ENCODE assay signal across 1 cellular context in genomic region chr18:75205760-75206109, GRCh38.
TF ChIP-seq lines count a peak whose summit lies in the region.

No MANE protein-coding gene starts in this region.

TF ChIP-seq in K562, 482 proteins besides CTCF, POLR2A, EP300 and RAD21 (continues in another document):
- TF ChIP-seq, protein P1, sequence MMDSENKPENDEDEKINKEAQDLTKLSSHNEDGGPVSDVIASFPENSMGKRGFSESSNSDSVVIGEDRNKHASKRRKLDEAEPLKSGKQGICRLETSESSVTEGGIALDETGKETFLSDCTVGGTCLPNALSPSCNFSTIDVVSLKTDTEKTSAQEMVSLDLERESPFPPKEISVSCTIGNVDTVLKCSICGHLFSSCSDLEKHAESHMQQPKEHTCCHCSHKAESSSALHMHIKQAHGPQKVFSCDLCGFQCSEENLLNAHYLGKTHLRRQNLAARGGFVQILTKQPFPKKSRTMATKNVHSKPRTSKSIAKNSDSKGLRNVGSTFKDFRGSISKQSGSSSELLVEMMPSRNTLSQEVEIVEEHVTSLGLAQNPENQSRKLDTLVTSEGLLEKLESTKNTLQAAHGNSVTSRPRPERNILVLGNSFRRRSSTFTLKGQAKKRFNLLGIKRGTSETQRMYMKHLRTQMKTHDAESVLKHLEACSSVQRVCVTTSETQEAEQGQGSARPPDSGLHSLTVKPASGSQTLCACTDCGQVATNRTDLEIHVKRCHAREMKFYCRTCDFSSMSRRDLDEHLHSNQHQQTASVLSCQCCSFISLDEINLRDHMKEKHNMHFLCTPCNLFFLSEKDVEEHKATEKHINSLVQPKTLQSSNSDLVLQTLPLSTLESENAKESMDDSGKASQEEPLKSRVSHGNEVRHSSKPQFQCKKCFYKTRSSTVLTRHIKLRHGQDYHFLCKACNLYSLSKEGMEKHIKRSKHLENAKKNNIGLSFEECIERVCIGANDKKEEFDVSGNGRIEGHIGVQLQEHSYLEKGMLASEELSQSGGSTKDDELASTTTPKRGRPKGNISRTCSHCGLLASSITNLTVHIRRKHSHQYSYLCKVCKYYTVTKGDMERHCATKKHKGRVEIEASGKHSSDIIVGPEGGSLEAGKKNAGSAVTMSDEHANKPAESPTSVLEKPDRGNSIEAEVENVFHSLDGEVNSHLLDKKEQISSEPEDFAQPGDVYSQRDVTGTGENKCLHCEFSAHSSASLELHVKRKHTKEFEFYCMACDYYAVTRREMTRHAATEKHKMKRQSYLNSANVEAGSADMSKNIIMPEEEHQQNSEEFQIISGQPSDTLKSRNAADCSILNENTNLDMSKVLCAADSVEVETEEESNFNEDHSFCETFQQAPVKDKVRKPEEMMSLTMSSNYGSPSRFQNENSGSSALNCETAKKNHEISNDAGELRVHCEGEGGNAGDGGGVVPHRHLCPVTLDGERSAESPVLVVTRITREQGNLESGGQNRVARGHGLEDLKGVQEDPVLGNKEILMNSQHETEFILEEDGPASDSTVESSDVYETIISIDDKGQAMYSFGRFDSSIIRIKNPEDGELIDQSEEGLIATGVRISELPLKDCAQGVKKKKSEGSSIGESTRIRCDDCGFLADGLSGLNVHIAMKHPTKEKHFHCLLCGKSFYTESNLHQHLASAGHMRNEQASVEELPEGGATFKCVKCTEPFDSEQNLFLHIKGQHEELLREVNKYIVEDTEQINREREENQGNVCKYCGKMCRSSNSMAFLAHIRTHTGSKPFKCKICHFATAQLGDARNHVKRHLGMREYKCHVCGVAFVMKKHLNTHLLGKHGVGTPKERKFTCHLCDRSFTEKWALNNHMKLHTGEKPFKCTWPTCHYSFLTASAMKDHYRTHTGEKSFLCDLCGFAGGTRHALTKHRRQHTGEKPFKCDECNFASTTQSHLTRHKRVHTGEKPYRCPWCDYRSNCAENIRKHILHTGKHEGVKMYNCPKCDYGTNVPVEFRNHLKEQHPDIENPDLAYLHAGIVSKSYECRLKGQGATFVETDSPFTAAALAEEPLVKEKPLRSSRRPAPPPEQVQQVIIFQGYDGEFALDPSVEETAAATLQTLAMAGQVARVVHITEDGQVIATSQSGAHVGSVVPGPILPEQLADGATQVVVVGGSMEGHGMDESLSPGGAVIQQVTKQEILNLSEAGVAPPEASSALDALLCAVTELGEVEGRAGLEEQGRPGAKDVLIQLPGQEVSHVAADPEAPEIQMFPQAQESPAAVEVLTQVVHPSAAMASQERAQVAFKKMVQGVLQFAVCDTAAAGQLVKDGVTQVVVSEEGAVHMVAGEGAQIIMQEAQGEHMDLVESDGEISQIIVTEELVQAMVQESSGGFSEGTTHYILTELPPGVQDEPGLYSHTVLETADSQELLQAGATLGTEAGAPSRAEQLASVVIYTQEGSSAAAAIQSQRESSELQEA (IDR thresholded peaks at IDR 0.05; ENCODE audit: low read depth) = no peak
- TF ChIP-seq ZFP36 (IDR thresholded peaks at IDR 0.05; ENCODE audit: low read depth, low read length, partially characterized antibody) = no peak
- TF ChIP-seq, protein P2, sequence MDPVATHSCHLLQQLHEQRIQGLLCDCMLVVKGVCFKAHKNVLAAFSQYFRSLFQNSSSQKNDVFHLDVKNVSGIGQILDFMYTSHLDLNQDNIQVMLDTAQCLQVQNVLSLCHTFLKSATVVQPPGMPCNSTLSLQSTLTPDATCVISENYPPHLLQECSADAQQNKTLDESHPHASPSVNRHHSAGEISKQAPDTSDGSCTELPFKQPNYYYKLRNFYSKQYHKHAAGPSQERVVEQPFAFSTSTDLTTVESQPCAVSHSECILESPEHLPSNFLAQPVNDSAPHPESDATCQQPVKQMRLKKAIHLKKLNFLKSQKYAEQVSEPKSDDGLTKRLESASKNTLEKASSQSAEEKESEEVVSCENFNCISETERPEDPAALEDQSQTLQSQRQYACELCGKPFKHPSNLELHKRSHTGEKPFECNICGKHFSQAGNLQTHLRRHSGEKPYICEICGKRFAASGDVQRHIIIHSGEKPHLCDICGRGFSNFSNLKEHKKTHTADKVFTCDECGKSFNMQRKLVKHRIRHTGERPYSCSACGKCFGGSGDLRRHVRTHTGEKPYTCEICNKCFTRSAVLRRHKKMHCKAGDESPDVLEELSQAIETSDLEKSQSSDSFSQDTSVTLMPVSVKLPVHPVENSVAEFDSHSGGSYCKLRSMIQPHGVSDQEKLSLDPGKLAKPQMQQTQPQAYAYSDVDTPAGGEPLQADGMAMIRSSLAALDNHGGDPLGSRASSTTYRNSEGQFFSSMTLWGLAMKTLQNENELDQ (CRISPR knock-in tag; IDR thresholded peaks at IDR 0.05; ENCODE audit: borderline replicate concordance) = no peak
- TF ChIP-seq HMG20B (CRISPR knock-in tag; IDR thresholded peaks at IDR 0.05) = no peak
- TF ChIP-seq, protein P3, sequence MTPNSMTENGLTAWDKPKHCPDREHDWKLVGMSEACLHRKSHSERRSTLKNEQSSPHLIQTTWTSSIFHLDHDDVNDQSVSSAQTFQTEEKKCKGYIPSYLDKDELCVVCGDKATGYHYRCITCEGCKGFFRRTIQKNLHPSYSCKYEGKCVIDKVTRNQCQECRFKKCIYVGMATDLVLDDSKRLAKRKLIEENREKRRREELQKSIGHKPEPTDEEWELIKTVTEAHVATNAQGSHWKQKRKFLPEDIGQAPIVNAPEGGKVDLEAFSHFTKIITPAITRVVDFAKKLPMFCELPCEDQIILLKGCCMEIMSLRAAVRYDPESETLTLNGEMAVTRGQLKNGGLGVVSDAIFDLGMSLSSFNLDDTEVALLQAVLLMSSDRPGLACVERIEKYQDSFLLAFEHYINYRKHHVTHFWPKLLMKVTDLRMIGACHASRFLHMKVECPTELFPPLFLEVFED (CRISPR knock-in tag; conservative IDR thresholded peaks at IDR 0.05) = no peak
- TF ChIP-seq NR3C1 (CRISPR knock-in tag; IDR thresholded peaks at IDR 0.05) = no peak
- TF ChIP-seq OTX1 (CRISPR knock-in tag; IDR thresholded peaks at IDR 0.05) = no peak
- no peak for TF ChIP-seq CREM (IDR thresholded peaks at IDR 0.05; ENCODE audit: low read depth)
- no peak for TF ChIP-seq ZNF197 (CRISPR knock-in tag; IDR thresholded peaks at IDR 0.05; ENCODE audit: low read depth)
- TF ChIP-seq ZNF398 (CRISPR knock-in tag; IDR thresholded peaks at IDR 0.05) = no peak
- TF ChIP-seq, protein P4, sequence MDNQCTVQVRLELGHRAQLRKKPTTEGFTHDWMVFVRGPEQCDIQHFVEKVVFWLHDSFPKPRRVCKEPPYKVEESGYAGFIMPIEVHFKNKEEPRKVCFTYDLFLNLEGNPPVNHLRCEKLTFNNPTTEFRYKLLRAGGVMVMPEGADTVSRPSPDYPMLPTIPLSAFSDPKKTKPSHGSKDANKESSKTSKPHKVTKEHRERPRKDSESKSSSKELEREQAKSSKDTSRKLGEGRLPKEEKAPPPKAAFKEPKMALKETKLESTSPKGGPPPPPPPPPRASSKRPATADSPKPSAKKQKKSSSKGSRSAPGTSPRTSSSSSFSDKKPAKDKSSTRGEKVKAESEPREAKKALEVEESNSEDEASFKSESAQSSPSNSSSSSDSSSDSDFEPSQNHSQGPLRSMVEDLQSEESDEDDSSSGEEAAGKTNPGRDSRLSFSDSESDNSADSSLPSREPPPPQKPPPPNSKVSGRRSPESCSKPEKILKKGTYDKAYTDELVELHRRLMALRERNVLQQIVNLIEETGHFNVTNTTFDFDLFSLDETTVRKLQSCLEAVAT (IDR thresholded peaks at IDR 0.05) = no peak
- no peak for TF ChIP-seq NFIX (CRISPR knock-in tag; IDR thresholded peaks at IDR 0.05; ENCODE audit: low read depth)
- TF ChIP-seq TRIM24 (IDR thresholded peaks at IDR 0.05) = 0 out of 4 replicates have a peak, but pooled peaks of 1 of the 2 experiments have one; percentile 26
- TF ChIP-seq DEAF1 (CRISPR knock-in tag; IDR thresholded peaks at IDR 0.05) = no peak
- TF ChIP-seq STAT5B (CRISPR knock-in tag; IDR thresholded peaks at IDR 0.05) = no peak
- no peak for TF ChIP-seq ZBTB17 (CRISPR knock-in tag; IDR thresholded peaks at IDR 0.05)
- TF ChIP-seq FOXK1 (CRISPR knock-in tag; IDR thresholded peaks at IDR 0.05; ENCODE audit: borderline replicate concordance) = no peak
- TF ChIP-seq SETDB1 (IDR thresholded peaks at IDR 0.05; ENCODE audit: low read length) = no peak
- no peak for TF ChIP-seq HNRNPL (IDR thresholded peaks at IDR 0.05; ENCODE audit: low read depth, low read length)
- TF ChIP-seq PCBP1 (IDR thresholded peaks at IDR 0.05; ENCODE audit: low read depth, low read length, poor library complexity, severe bottlenecking) = no peak
- TF ChIP-seq NFE2L1 (tag; IDR thresholded peaks at IDR 0.05; ENCODE audit: borderline replicate concordance, low read depth) = no peak
- TF ChIP-seq MGA (IDR thresholded peaks at IDR 0.05) = no peak
- TF ChIP-seq LEF1 (IDR thresholded peaks at IDR 0.05) = peak; percentile 33; the same call in 1 of the 2 replicates
